Comparison of ENCODE assay signal across 8 cellular contexts in the genomic region with DNA sequence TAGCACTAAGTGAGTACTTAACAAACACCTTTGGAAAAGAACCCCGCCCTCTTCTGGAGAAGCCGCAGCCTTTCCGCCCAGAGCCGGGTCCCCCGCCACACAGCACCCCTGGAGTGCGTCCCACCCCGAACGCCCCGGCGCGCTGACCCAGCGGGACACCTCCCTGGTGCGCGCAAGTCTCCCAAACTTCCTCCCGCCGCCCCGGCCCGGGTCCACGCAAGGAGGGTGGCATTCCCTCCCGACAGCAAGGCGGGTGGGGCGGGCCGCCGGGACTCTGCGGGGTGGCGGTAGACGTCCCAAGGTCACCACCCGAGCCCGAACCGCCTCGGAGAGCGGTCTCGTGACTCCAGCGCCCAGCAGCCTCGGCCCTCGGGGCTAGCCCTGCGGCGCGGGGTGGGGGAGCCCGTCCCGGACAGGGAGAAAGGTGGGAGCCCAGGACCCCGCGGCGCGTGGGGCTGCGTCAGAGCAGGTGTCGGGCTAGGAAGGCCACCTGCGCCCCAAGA. TPM values are rescaled to one million over a fixed set of nuclear protein-coding genes. Genes with fewer than 3 reads are reported as not detected.
A peak's percentile ranks its signal among the peaks of the same experiment; 100 is the strongest.
DNase-seq lines count a peak whose midpoint lies in the region; ATAC-seq, FAIRE-seq and TF ChIP-seq lines count a peak whose summit lies in the region.

No MANE protein-coding gene starts in this region.

- CTCF ChIA-PET in OCI-LY7 (lab: Charles Lee; ENCODE audit: unreplicated experiment) = no interaction called here

- TF ChIP-seq CTCF in OCI-LY7 (conservative IDR thresholded peaks at IDR 0.05; ENCODE audit: low read length) (peak; percentile 34), pancreas (IDR thresholded peaks at IDR 0.05) (no peak)

- H3K4me1 Mint-ChIP-seq in activated naive CD8-positive, alpha-beta T cell treated with anti-CD3 and anti-CD28 coated beads for 36 hours = peaks cover 40% of the 10 kb centered on the region

- FAIRE-seq in pancreas (lab: Jason Lieb, UNC) = no peak

- 0 to 2% methylated on average over 45 to 48 of the region's 48 CpGs for WGBS in pancreas, 2 donors

- BruUV-seq in OCI-LY7 (replicated peaks; lab: Mats Ljungman, UMichigan) = no TSS peak

- H3K4me1 ChIP-seq in OCI-LY7 (ENCODE audit: insufficient read depth, low read length, poor library complexity, severe bottlenecking) (peaks cover 25% of the 10 kb centered on the region), pancreas (peaks cover 9 to 20% (median 11%) of the 10 kb centered on the region in 3 donors)

- H3K9me3 ChIP-seq in OCI-LY7 (ENCODE audit: low read length) = no peaks in the 10 kb centered on the region
- H3K9me3 ChIP-seq in pancreas = no peaks in the 10 kb centered on the region

- H3K27ac ChIP-seq in OCI-LY7 (ENCODE audit: low read depth, low read length, poor library complexity, severe bottlenecking) (peak overlapping the region; percentile 58), pancreas (peak overlapping the region; percentile 84 to 94 (median 89))

- POLR2A ChIA-PET in OCI-LY7 (lab: Charles Lee) = interaction anchor here (1.0 to 2.7 kb wide), 4 partner anchors 9 to 43 kb away, joined by 3 to 9 read pairs (median 6); no protein-coding TSS in a partner anchor

- H4K20me1 ChIP-seq in OCI-LY7 (ENCODE audit: insufficient read depth, low read length) = peaks cover 22% of the 10 kb centered on the region

- peak overlapping the region; percentile 94 for H3K4me3 Mint-ChIP-seq in activated naive CD8-positive, alpha-beta T cell treated with anti-CD3 and anti-CD28 coated beads for 36 hours

- H3K27ac Mint-ChIP-seq in activated naive CD8-positive, alpha-beta T cell treated with anti-CD3 and anti-CD28 coated beads for 36 hours = peak overlapping the region; percentile 28

- peak; percentile 68 for DNase-seq in AG08396 (ENCODE audit: low spot score)
- DNase-seq in OCI-LY7 (ENCODE audit: low spot score) = peak; percentile 39
- peak; percentile 46 for DNase-seq in activated naive CD8-positive, alpha-beta T cell treated with anti-CD3 and anti-CD28 coated beads for 36 hours
- peak; percentile 83 for DNase-seq in cardiac septum (ENCODE audit: low spot score)
- DNase-seq in pancreas = peak; percentile 64 to 90 (median 74)
- no peak for DNase-seq in DMS79 treated with DMSO at 0.1 percent for 48 hours (lab: John Stamatoyannopoulos, UW)

- H3K4me3 ChIP-seq in OCI-LY7 (ENCODE audit: low read depth, low read length, poor library complexity, severe bottlenecking) (peak overlapping the region; percentile 100), pancreas (peak overlapping the region; percentile 82 to 99 (median 91))

- peaks cover 2% of the 10 kb centered on the region for H3K27me3 Mint-ChIP-seq in activated naive CD8-positive, alpha-beta T cell treated with anti-CD3 and anti-CD28 coated beads for 36 hours

- peak overlapping the region; percentile 100 for H3K4me2 ChIP-seq in OCI-LY7 (ENCODE audit: low read length)

- H3K36me3 ChIP-seq in OCI-LY7 (ENCODE audit: insufficient read depth, low read length) (peaks cover 13% of the 10 kb centered on the region), pancreas (peaks cover 0 to 5% (median 0%) of the 10 kb centered on the region in 3 donors)

- peak overlapping the region; percentile 84 for H2AFZ ChIP-seq in OCI-LY7 (ENCODE audit: low read length)

- ATAC-seq in GM18868 (IDR thresholded peaks at IDR 0.05; ENCODE audit: unreplicated experiment) = peak; percentile 35
- peak; percentile 36 for ATAC-seq in HG03045 (IDR thresholded peaks at IDR 0.05; ENCODE audit: unreplicated experiment)
- ATAC-seq in pancreas = peak; percentile 74 to 79 (median 78)

- H3K9me3 Mint-ChIP-seq in activated naive CD8-positive, alpha-beta T cell treated with anti-CD3 and anti-CD28 coated beads for 36 hours = no peaks in the 10 kb centered on the region

- H3K79me2 ChIP-seq in OCI-LY7 (ENCODE audit: insufficient read depth, low read depth, low read length) = peaks cover 44% of the 10 kb centered on the region

- peaks cover 5% of the 10 kb centered on the region for H3K36me3 Mint-ChIP-seq in activated naive CD8-positive, alpha-beta T cell treated with anti-CD3 and anti-CD28 coated beads for 36 hours

- intact Hi-C loops in OCI-LY7 (cut with micrococcal nuclease; ENCODE audit: unreplicated experiment) (no loop called here), cardiac septum (cut with DNase I) (loop anchor here (5.0 kb wide), 1 partner anchor 74 kb away; a partner anchor contains a TSS), pancreas (cut with DNase I) (no loop called here)

- H3K9me2 ChIP-seq in OCI-LY7 (ENCODE audit: insufficient read depth, low read length) = no peaks in the 10 kb centered on the region

- H3K27me3 ChIP-seq in pancreas = no peaks in the 10 kb centered on the region

RNA-seq across cellular contexts. Expression of a gene that starts 0.6 kb away (rescaled TPM):
- total RNA-seq in OCI-LY7 (2014; rRNA removed; shearing (Covaris generic)) = 25.6 and 28.2 TPM in 2 replicates
- total RNA-seq in OCI-LY7 (2022) = 50.0 and 53.8 TPM in 2 replicates
- total RNA-seq in activated naive CD8-positive, alpha-beta T cell treated with anti-CD3 and anti-CD28 coated beads for 36 hours = 10 to 100 TPM; 22.9 to 25.5 TPM
- 26.9 TPM for total RNA-seq in cardiac septum
- 10 to 100 TPM; 12.6 to 28.6 (median 17.0) TPM for total RNA-seq in pancreas
- polyA plus RNA-seq in pancreas = 10 to 100 TPM in 1 of 2 donors, 1 to 10 TPM in 1; 8.2 to 18.8 TPM
